In genomic region chr5:58011301-58011700, GRCh38 we compare ENCODE assay signal across 18 cellular contexts.
DNase-seq lines count a peak whose midpoint lies in the region; ATAC-seq and TF ChIP-seq lines count a peak whose summit lies in the region.
"Had no signal": no experiment of that assay in that cellular context is flagged by ENCODE, and none has a peak within 500 bp of the region (broad histone marks: within the 10 kb centered on the region; RNA-seq: fewer than 3 reads in every experiment).

No MANE protein-coding gene starts in this region.

- CTCF ChIA-PET in SK-N-SH (lab: Yijun Ruan, JAX), result no interaction called here

- H3K9me2 ChIP-seq in SK-N-SH, result no peaks in the 10 kb centered on the region

- H3K36me3 ChIP-seq in SK-N-SH (replicated peaks in 1 of 2; ENCODE audit: control insufficient read depth in 1 of 2, insufficient read depth in 2 of 2, low read length in 1 of 2), result no peaks in the 10 kb centered on the region

- WGBS in SK-N-SH (ENCODE audit: low lambda C conversion rate), result 69% methylated on average over 4 of the region's 4 CpGs

- no peaks in the 10 kb centered on the region for H3K27me3 ChIP-seq in SK-N-SH (ENCODE audit: insufficient read depth)

- H3K79me2 ChIP-seq in SK-N-SH (ENCODE audit: insufficient read depth), result no peaks in the 10 kb centered on the region

- H3K9ac ChIP-seq in SK-N-SH, result no peak overlapping the region

- no peak for ATAC-seq in SK-N-SH treated with all-trans-retinoic acid at 6 μM for 48 hours
- no peak for ATAC-seq in HG03571 (IDR thresholded peaks at IDR 0.05; ENCODE audit: unreplicated experiment)
- ATAC-seq: GM12878, GM23338, HCT116 had no signal

- no peak for TF ChIP-seq RAD21 in SK-N-SH (IDR thresholded peaks at IDR 0.05; ENCODE audit: low read length)

- no peak overlapping the region for H2AFZ ChIP-seq in SK-N-SH (ENCODE audit: low read depth)
- H2AFZ ChIP-seq: GM23338 had no signal

- no peak overlapping the region for H3K27ac ChIP-seq in SK-N-SH (ENCODE audit: low read depth in 2 of 2, low read length in 1 of 2)

- H4K20me1 ChIP-seq in SK-N-SH (ENCODE audit: insufficient read depth), result no peaks in the 10 kb centered on the region

- TF ChIP-seq CTCF in SK-N-SH (IDR thresholded peaks at IDR 0.05), result no peak
- no peak for TF ChIP-seq CTCF in retinal pigment epithelial cell (conservative IDR thresholded peaks at IDR 0.05; ENCODE audit: low read depth, low read length)

- no peak for TF ChIP-seq EP300 in SK-N-SH (IDR thresholded peaks at IDR 0.05; ENCODE audit: borderline replicate concordance in 1 of 2, low read depth in 1 of 2, low read length in 1 of 2)

- no peak overlapping the region for H3K4me3 ChIP-seq in SK-N-SH (ENCODE audit: low read depth in 2 of 2, low read length in 1 of 2)
- H3K4me3 ChIP-seq in retinal pigment epithelial cell (ENCODE audit: low read length), result no peak overlapping the region
- H3K4me3 ChIP-seq: GM12878, GM23338 had no signal

- H3K4me1 ChIP-seq in SK-N-SH (ENCODE audit: control insufficient read depth in 1 of 2, insufficient read depth in 2 of 2, low read depth in 1 of 2, low read length in 1 of 2), result 0 out of 4 replicates have a peak, but pooled peaks cover 0 to 3% of the 10 kb centered on the region in 2 experiments

- DNase-seq in SK-N-SH (no peak), left kidney (ENCODE audit: low read depth, low spot score) (peak; percentile 19), retinal pigment epithelial cell (ENCODE audit: low read depth) (peak; percentile 85), retina (no peak), NCI-H146 (lab: John Stamatoyannopoulos, UW) (no peak)
- DNase-seq: 8988T; C1 segment of cervical spinal cord; Calu3; CD4-positive, alpha-beta memory T cell; COR-L47; DMS53; DMS79 treated with DMSO at 0.1 percent for 48 hours; H9 had no signal

- no peaks in the 10 kb centered on the region for H3F3A ChIP-seq in SK-N-SH (replicated peaks; ENCODE audit: insufficient read depth)

- no peak overlapping the region for H3K4me2 ChIP-seq in SK-N-SH
- H3K4me2 ChIP-seq: GM23338 had no signal

- H3K9me3 ChIP-seq in SK-N-SH, result no peaks in the 10 kb centered on the region

- POLR2A ChIA-PET in SK-N-SH (lab: Yijun Ruan, JAX), result no interaction called here

TF ChIP-seq in SK-N-SH treated with all-trans-retinoic acid at 6 μM for 48 hours, 23 proteins besides CTCF, POLR2A, EP300 and RAD21:
- TF ChIP-seq ZNF565 (CRISPR knock-in tag; conservative IDR thresholded peaks at IDR 0.05; ENCODE audit: low read depth), result no peak
- TF ChIP-seq ISL1 (CRISPR knock-in tag; IDR thresholded peaks at IDR 0.05), result peak; percentile 55
- TF ChIP-seq POU6F1 (CRISPR knock-in tag; IDR thresholded peaks at IDR 0.05; ENCODE audit: borderline replicate concordance, low read depth), result no peak
- TF ChIP-seq ZNF70 (CRISPR knock-in tag; IDR thresholded peaks at IDR 0.05), result no peak
- TF ChIP-seq, protein P1, sequence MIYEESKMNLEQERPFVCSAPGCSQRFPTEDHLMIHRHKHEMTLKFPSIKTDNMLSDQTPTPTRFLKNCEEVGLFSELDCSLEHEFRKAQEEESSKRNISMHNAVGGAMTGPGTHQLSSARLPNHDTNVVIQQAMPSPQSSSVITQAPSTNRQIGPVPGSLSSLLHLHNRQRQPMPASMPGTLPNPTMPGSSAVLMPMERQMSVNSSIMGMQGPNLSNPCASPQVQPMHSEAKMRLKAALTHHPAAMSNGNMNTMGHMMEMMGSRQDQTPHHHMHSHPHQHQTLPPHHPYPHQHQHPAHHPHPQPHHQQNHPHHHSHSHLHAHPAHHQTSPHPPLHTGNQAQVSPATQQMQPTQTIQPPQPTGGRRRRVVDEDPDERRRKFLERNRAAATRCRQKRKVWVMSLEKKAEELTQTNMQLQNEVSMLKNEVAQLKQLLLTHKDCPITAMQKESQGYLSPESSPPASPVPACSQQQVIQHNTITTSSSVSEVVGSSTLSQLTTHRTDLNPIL (CRISPR knock-in tag; IDR thresholded peaks at IDR 0.05; ENCODE audit: low read depth), result peak; percentile 62; the same call in 1 of the 2 replicates
- TF ChIP-seq RARB (CRISPR knock-in tag; IDR thresholded peaks at IDR 0.05), result no peak
- TF ChIP-seq ZC3H10 (CRISPR knock-in tag; IDR thresholded peaks at IDR 0.05), result no peak
- TF ChIP-seq OSR1 (CRISPR knock-in tag; IDR thresholded peaks at IDR 0.05), result no peak
- TF ChIP-seq ESRRG (CRISPR knock-in tag; IDR thresholded peaks at IDR 0.05), result no peak

TF ChIP-seq in SK-N-SH, 30 proteins besides CTCF, POLR2A, EP300 and RAD21:
- TF ChIP-seq, protein P2, sequence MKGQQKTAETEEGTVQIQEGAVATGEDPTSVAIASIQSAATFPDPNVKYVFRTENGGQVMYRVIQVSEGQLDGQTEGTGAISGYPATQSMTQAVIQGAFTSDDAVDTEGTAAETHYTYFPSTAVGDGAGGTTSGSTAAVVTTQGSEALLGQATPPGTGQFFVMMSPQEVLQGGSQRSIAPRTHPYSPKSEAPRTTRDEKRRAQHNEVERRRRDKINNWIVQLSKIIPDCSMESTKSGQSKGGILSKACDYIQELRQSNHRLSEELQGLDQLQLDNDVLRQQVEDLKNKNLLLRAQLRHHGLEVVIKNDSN (IDR thresholded peaks at IDR 0.05; ENCODE audit: borderline replicate concordance, low read depth), result no peak
- TF ChIP-seq JUND (IDR thresholded peaks at IDR 0.05) (no peak), POLR2AphosphoS5 (IDR thresholded peaks at IDR 0.05; ENCODE audit: low read depth, low read length) (no peak), TEAD4 (IDR thresholded peaks at IDR 0.05; ENCODE audit: borderline replicate concordance, insufficient read depth) (no peak), GATA2 (CRISPR knock-in tag; IDR thresholded peaks at IDR 0.05) (no peak), SIN3A (IDR thresholded peaks at IDR 0.05; ENCODE audit: borderline replicate concordance, low read depth, low read length) (no peak), USF2 (IDR thresholded peaks at IDR 0.05; ENCODE audit: borderline replicate concordance, low read depth, low read length) (no peak), FOXJ3 (CRISPR knock-in tag; IDR thresholded peaks at IDR 0.05) (no peak), RCOR1 (IDR thresholded peaks at IDR 0.05; ENCODE audit: low read length) (no peak)

Comparison
In these comparisons a context has a peak if more than half of its experiments do, and no peak if none do; other contexts are left out.
1. DNase-seq: peak in left kidney (single experiment) and retinal pigment epithelial cell (single experiment); none in SK-N-SH (single experiment), retina (single experiment) and NCI-H146 (single experiment).